ENCODE assay signal across 14 cellular contexts in genomic region chr11:9017773-9018172, GRCh38. TPM values are rescaled to one million over a fixed set of nuclear protein-coding genes. Genes with fewer than 3 reads are reported as not detected.
A peak's percentile ranks its signal among the peaks of the same experiment; 100 is the strongest.
DNase-seq lines count a peak whose midpoint lies in the region; TF ChIP-seq lines count a peak whose summit lies in the region.
"Had no signal": no experiment of that assay in that cellular context is flagged by ENCODE, and none has a peak within 500 bp of the region (broad histone marks: within the 10 kb centered on the region; RNA-seq: fewer than 3 reads in every experiment).

No MANE protein-coding gene starts in this region.

- DNase-seq in KG1 (lab: John Stamatoyannopoulos, UW) (peak; percentile 12), WERI-Rb-1 (no peak), right atrium auricular region (ENCODE audit: low spot score) (peak; percentile 87), thyroid gland (peak; percentile 7 to 17), kidney tubule cell (ENCODE audit: low spot score) (no peak), Caco-2 (no peak)
- no peak for DNase-seq in stimulated activated CD8-positive, alpha-beta memory T cell treated with anti-CD3 and anti-CD28 coated beads, Interleukin-4, amount 100 ng/mL, for 48 hours
- DNase-seq: activated naive CD4-positive, alpha-beta T cell treated with Interleukin-2 at 50 U/mL for 16 hours; DND-41; effector memory CD8-positive, alpha-beta T cell; islet precursor cell; NCI-H82; small intestine; stimulated activated naive CD8-positive, alpha-beta T cell treated with anti-CD3 and anti-CD28 coated beads, Interleukin-15, Interleukin-2, amounts not matched to agents 100 U/mL and 50 U/mL, for 24 hours had no signal

- no peak overlapping the region for H3K4me3 ChIP-seq in WERI-Rb-1 (ENCODE audit: low read depth, low read length)
- no peak overlapping the region for H3K4me3 ChIP-seq in right atrium auricular region
- no peak overlapping the region for H3K4me3 ChIP-seq in thyroid gland (replicated peaks in 1 of 3)
- H3K4me3 ChIP-seq in Caco-2 (ENCODE audit: low read depth, low read length): no peak overlapping the region

- 0 out of 2 replicates have a peak overlapping the region, but pooled peaks have one; percentile 15 for H3K27ac ChIP-seq in WERI-Rb-1
- H3K27ac ChIP-seq in right atrium auricular region: no peak overlapping the region
- no peak overlapping the region for H3K27ac ChIP-seq in thyroid gland

- WGBS in thyroid gland, 2 donors: 69 to 73% methylated on average over 5 of the region's 5 CpGs

- H3K36me3 Mint-ChIP-seq in Caco-2 (ENCODE audit: insufficient read depth, unreplicated experiment): no peaks in the 10 kb centered on the region

- H3K4me1 Mint-ChIP-seq in Caco-2 (ENCODE audit: low read depth, unreplicated experiment): no peaks in the 10 kb centered on the region

- no peak overlapping the region for H3K27ac Mint-ChIP-seq in Caco-2 (ENCODE audit: unreplicated experiment)
- H3K27ac Mint-ChIP-seq: effector memory CD8-positive, alpha-beta T cell had no signal

- H3K4me3 Mint-ChIP-seq in Caco-2 (ENCODE audit: unreplicated experiment): no peak overlapping the region
- H3K4me3 Mint-ChIP-seq: effector memory CD8-positive, alpha-beta T cell had no signal

- no peaks in the 10 kb centered on the region for H3K27me3 Mint-ChIP-seq in Caco-2 (ENCODE audit: insufficient read depth, unreplicated experiment)

- intact Hi-C loops in thyroid gland (cut with DNase I) (loop anchor here (10.0 kb wide), 1 partner anchor 477 kb away; no protein-coding TSS in a partner anchor), Caco-2 (cut with micrococcal nuclease; ENCODE audit: unreplicated experiment) (loop anchor here (5.0 kb wide), 2 partner anchors 50 to 245 kb away; no protein-coding TSS in a partner anchor)

- no TSS peak for BruUV-seq in Caco-2 (replicated peaks; lab: Mats Ljungman, UMichigan)

- TF ChIP-seq POLR2A in thyroid gland (IDR thresholded peaks at IDR 0.05): no peak

- CTCF ChIA-PET in Caco-2 (lab: Charles Lee): interaction anchor here (2.7 to 5.4 kb wide), 2 partner anchors 12 to 120 kb away, joined by 11 to 110 read pairs; no protein-coding TSS in a partner anchor

- no peaks in the 10 kb centered on the region for H3K27me3 ChIP-seq in WERI-Rb-1 (ENCODE audit: insufficient read depth, low read depth, severe bottlenecking)
- H3K27me3 ChIP-seq in right atrium auricular region: no peaks in the 10 kb centered on the region
- H3K27me3 ChIP-seq in thyroid gland: no peaks in the 10 kb centered on the region
- H3K27me3 ChIP-seq in Caco-2 (replicated peaks; ENCODE audit: control insufficient read depth, insufficient read depth, low read length): no peaks in the 10 kb centered on the region

- H3K9me3 Mint-ChIP-seq in Caco-2 (ENCODE audit: unreplicated experiment): no peaks in the 10 kb centered on the region
- H3K9me3 Mint-ChIP-seq: effector memory CD8-positive, alpha-beta T cell had no signal

- H3K9me3 ChIP-seq in WERI-Rb-1 (ENCODE audit: severe bottlenecking) (no peaks in the 10 kb centered on the region), right atrium auricular region (no peaks in the 10 kb centered on the region), thyroid gland (no peaks in the 10 kb centered on the region), Caco-2 (no peaks in the 10 kb centered on the region)

- POLR2A ChIA-PET in Caco-2 (lab: Charles Lee): no interaction called here

- no peaks in the 10 kb centered on the region for H3K36me3 ChIP-seq in WERI-Rb-1
- no peaks in the 10 kb centered on the region for H3K36me3 ChIP-seq in right atrium auricular region
- H3K36me3 ChIP-seq in thyroid gland: no peaks in the 10 kb centered on the region
- no peaks in the 10 kb centered on the region for H3K36me3 ChIP-seq in Caco-2 (ENCODE audit: control insufficient read depth, insufficient read depth, low read length)

- TF ChIP-seq CTCF in WERI-Rb-1 (IDR thresholded peaks at IDR 0.05; ENCODE audit: low read depth, low read length) (no peak), right atrium auricular region (IDR thresholded peaks at IDR 0.05) (no peak), thyroid gland (IDR thresholded peaks at IDR 0.05) (no peak), Caco-2 (IDR thresholded peaks at IDR 0.05; ENCODE audit: insufficient read depth in 1 of 2, low read depth in 1 of 2, low read length in 1 of 2, severe bottlenecking in 1 of 2, unreplicated experiment in 1 of 2) (no peak)

- H3K4me1 ChIP-seq in right atrium auricular region (peaks cover 0 to 11% of the 10 kb centered on the region in 2 donors), thyroid gland (peaks cover 0 to 6% of the 10 kb centered on the region in 2 donors), Caco-2 (no peaks in the 10 kb centered on the region)

RNA-seq across cellular contexts. Expression of gene NRIP3, which starts 14.0 kb away (rescaled TPM):
- 1 to 10 TPM; 1.4 to 2.0 TPM for total RNA-seq in right atrium auricular region
- total RNA-seq in thyroid gland: 1 to 10 TPM in 2 of 4 donors, under 1 TPM in 2; 0.56 to 6.6 (median 1.2) TPM
- 10.0 and 13.0 TPM in 2 replicates for total RNA-seq in Caco-2 (2022)

RNA-seq across cellular contexts. Expression of gene TMEM9B, which starts 53.5 kb away (rescaled TPM):
- total RNA-seq in right atrium auricular region (10 to 100 TPM; 39.5 to 50.8 TPM), thyroid gland (100 to 1,000 TPM in 2 of 4 donors, 10 to 100 TPM in 2; 73.3 to 158 (median 114) TPM), Caco-2 (2022) (26.0 and 29.6 TPM in 2 replicates)

Comparison
In these comparisons a context has a peak if more than half of its experiments do, and no peak if none do; other contexts are left out.
1. DNase-seq: peak in KG1 (single experiment), right atrium auricular region (single experiment) and thyroid gland (2 of 2); none in WERI-Rb-1 (single experiment), stimulated activated CD8-positive, alpha-beta memory T cell treated with anti-CD3 and anti-CD28 coated beads, Interleukin-4, amount 100 ng/mL, for 48 hours (single experiment), kidney tubule cell (single experiment) and Caco-2 (0 of 2).